ENCODE assay signal across 8 cellular contexts in genomic region chrX:107710617-107711391, GRCh38.
DNase-seq lines count a peak whose midpoint lies in the region; ATAC-seq and TF ChIP-seq lines count a peak whose summit lies in the region.

No MANE protein-coding gene starts in this region.

- no peaks in the 10 kb centered on the region for H3K36me3 ChIP-seq in MG63

- no peak overlapping the region for H3K4me3 ChIP-seq in MG63
- H3K4me3 ChIP-seq in fibroblast of pulmonary artery (replicated peaks; ENCODE audit: low read depth, low read length): no peak overlapping the region

- ATAC-seq in GM18511 (IDR thresholded peaks at IDR 0.05; ENCODE audit: unreplicated experiment): peak; percentile 88
- peak; percentile 94 for ATAC-seq in HG02571 (IDR thresholded peaks at IDR 0.05; ENCODE audit: unreplicated experiment)

- no peak for TF ChIP-seq CTCF in fibroblast of pulmonary artery (IDR thresholded peaks at IDR 0.05; ENCODE audit: low read length, missing control alignments)

- DNase-seq in MG63: peak; percentile 37
- DNase-seq in activated T-cell treated with anti-CD3 and anti-CD28 coated beads for 4 hours: peak; percentile 23
- DNase-seq in fibroblast of pulmonary artery (ENCODE audit: low read depth): peak; percentile 97
- peak; percentile 7 for DNase-seq in occipital lobe (lab: John Stamatoyannopoulos, UW)
- DNase-seq in substantia nigra (lab: John Stamatoyannopoulos, UW): no peak
- no peak for DNase-seq in midbrain (lab: John Stamatoyannopoulos, UW)

- no peaks in the 10 kb centered on the region for H3K9me3 ChIP-seq in MG63

- H3K27me3 ChIP-seq in MG63: no peaks in the 10 kb centered on the region

- no peak overlapping the region for H3K27ac ChIP-seq in substantia nigra (ENCODE audit: low read depth, low read length, poor library complexity, severe bottlenecking)

Comparison
In these comparisons a context has a peak if more than half of its experiments do, and no peak if none do; other contexts are left out.
1. DNase-seq: peak in MG63 (single experiment), activated T-cell treated with anti-CD3 and anti-CD28 coated beads for 4 hours (single experiment), fibroblast of pulmonary artery (single experiment) and occipital lobe (single experiment); none in substantia nigra (0 of 49) and midbrain (single experiment).